8 cellular contexts compared by ENCODE assay signal in genomic region chr1:144461136-144461759, GRCh38. TPM values are rescaled to one million over a fixed set of nuclear protein-coding genes. Genes with fewer than 3 reads are reported as not detected.
A peak's percentile ranks its signal among the peaks of the same experiment; 100 is the strongest.
DNase-seq lines count a peak whose midpoint lies in the region; ATAC-seq and TF ChIP-seq lines count a peak whose summit lies in the region.
"Not testable (repeated sequence)": the region's sequence is repeated elsewhere in the genome, so short reads cannot be mapped to it uniquely, and the experiment has no call there.

Gene NBPF15 (minus strand): TSS chr1:144461669. CDS start chr1:144440003, 21,666 bp downstream.

- H3K9me3 Mint-ChIP-seq in naive thymus-derived CD8-positive, alpha-beta T cell = not testable (repeated sequence)

- not testable (repeated sequence) for H3K27ac ChIP-seq in SK-N-MC

- H3K27ac Mint-ChIP-seq in naive thymus-derived CD8-positive, alpha-beta T cell = peak within 1 kb of the TSS in 9 of 10 donors; percentile 57 to 96 (median 90)

- H3K27me3 Mint-ChIP-seq in naive thymus-derived CD8-positive, alpha-beta T cell = not testable (repeated sequence)

- ATAC-seq in GM21825 (IDR thresholded peaks at IDR 0.05; ENCODE audit: unreplicated experiment) = peak; percentile 95
- peak; percentile 96 to 97 for ATAC-seq in naive thymus-derived CD8-positive, alpha-beta T cell

- H3K4me3 Mint-ChIP-seq in naive thymus-derived CD8-positive, alpha-beta T cell = peak within 1 kb of the TSS; percentile 91 to 98 (median 96)

- TF ChIP-seq CTCF in fibroblast of pulmonary artery (IDR thresholded peaks at IDR 0.05; ENCODE audit: low read length, missing control alignments) = not testable (repeated sequence)

- H3K9ac ChIP-seq in SK-N-MC (ENCODE audit: insufficient read length) = not testable (repeated sequence)

- H3K4me3 ChIP-seq in Jurkat, Clone E6-1 (ENCODE audit: low read length) = peak within 1 kb of the TSS; percentile 49
- H3K4me3 ChIP-seq in SK-N-MC (peak within 1 kb of the TSS; percentile 75), fibroblast of pulmonary artery (replicated peaks; ENCODE audit: low read depth, low read length) (peak within 1 kb of the TSS; percentile 61)

- POLR2A ChIA-PET in naive thymus-derived CD8-positive, alpha-beta T cell (lab: Charles Lee) = not testable (repeated sequence)

- not testable (repeated sequence) for H3K9me3 ChIP-seq in SK-N-MC (ENCODE audit: low read depth, low read length)

- DNase-seq in DMS153 (lab: John Stamatoyannopoulos, UW) = peak; percentile 19
- peak; percentile 16 for DNase-seq in Jurkat, Clone E6-1 (ENCODE audit: low read depth, low spot score)
- not testable (repeated sequence) for DNase-seq in SK-N-MC (ENCODE audit: low read depth, low spot score)
- DNase-seq in activated naive CD4-positive, alpha-beta T cell (lab: John Stamatoyannopoulos, UW) = peak; percentile 5 to 47 (median 24)
- peak; percentile 54 for DNase-seq in fibroblast of pulmonary artery (ENCODE audit: low read depth)
- DNase-seq in naive thymus-derived CD8-positive, alpha-beta T cell = peak; percentile 56 to 82 (median 63)
- DNase-seq in stimulated activated CD8-positive, alpha-beta memory T cell treated with anti-CD3 and anti-CD28 coated beads, Interleukin-4, amount 100 ng/mL, for 4 hours (ENCODE audit: low read depth in 2 of 2, low spot score in 1 of 2) = peak; percentile 10 to 28

- H3K36me3 ChIP-seq in SK-N-MC (ENCODE audit: insufficient read depth, low read length) = not testable (repeated sequence)

- not testable (repeated sequence) for H3K36me3 Mint-ChIP-seq in naive thymus-derived CD8-positive, alpha-beta T cell

- not testable (repeated sequence) for H3K4me1 Mint-ChIP-seq in naive thymus-derived CD8-positive, alpha-beta T cell

RNA-seq across cellular contexts. Expression of gene NBPF15, which starts in this region (rescaled TPM):
- polyA plus RNA-seq in Jurkat, Clone E6-1 (2012; ENCODE audit: insufficient read depth, insufficient read length) = 19.1 TPM
- 100 to 1,000 TPM; 121 to 123 TPM for total RNA-seq in naive thymus-derived CD8-positive, alpha-beta T cell
- 10 to 100 TPM in 2 of 3 donors, 1 to 10 TPM in 1; 6.3 to 15.7 (median 10.6) TPM for polyA plus RNA-seq in naive thymus-derived CD8-positive, alpha-beta T cell
